Comparison of ENCODE assay signal across 1 cellular context in the genomic region with DNA sequence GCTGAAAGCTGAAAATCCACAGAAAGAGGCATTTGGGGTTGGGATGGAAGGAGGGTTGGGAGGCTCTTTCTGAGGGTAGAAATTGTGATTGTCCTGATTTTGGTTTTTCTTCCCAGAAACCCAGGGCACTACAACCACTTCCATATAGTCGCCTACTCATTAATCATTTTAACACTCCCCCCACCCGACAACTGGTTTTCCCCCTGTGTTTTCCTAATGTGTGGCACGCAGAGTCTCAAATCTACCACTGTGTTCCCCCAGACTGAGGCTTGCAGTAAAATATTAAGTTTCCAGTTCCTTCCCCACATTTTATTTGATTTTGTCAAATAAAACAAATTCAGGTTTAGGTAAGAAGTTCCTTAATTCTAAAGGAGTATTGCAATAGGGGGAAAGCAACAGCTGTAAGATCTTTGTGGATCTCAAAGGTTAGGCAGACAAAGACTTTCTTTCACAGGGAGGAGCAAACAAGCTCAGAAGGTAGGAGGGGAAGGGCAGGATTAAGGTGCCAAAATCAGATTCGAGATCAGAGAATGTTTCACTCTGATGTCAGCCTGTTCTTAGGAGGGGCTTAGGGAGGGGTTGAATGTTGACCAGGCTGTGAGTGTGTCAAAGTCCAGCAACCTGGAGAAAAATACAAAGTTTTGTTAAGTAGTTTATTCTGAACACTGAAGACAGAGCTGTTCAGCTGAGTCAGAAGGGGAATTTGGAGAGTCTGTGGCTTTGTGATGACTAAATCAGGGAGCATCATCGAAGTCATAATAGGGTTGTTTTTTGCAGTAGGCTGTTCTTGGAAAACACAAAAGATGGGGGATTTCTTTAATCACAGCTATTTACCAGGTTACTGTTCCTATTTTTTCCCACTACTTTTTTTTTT.
TF ChIP-seq lines count a peak whose summit lies in the region.

No MANE protein-coding gene starts in this region.

TF ChIP-seq in HepG2, 621 proteins besides CTCF, POLR2A, EP300 and RAD21 (continued from another document and continues in another):
- TF ChIP-seq ZNF749 (CRISPR knock-in tag; IDR thresholded peaks at IDR 0.05; ENCODE audit: borderline replicate concordance): no peak
- TF ChIP-seq, protein P1, sequence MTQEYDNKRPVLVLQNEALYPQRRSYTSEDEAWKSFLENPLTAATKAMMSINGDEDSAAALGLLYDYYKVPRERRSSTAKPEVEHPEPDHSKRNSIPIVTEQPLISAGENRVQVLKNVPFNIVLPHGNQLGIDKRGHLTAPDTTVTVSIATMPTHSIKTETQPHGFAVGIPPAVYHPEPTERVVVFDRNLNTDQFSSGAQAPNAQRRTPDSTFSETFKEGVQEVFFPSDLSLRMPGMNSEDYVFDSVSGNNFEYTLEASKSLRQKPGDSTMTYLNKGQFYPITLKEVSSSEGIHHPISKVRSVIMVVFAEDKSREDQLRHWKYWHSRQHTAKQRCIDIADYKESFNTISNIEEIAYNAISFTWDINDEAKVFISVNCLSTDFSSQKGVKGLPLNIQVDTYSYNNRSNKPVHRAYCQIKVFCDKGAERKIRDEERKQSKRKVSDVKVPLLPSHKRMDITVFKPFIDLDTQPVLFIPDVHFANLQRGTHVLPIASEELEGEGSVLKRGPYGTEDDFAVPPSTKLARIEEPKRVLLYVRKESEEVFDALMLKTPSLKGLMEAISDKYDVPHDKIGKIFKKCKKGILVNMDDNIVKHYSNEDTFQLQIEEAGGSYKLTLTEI (CRISPR knock-in tag; conservative IDR thresholded peaks at IDR 0.05): no peak
- TF ChIP-seq, protein P2, sequence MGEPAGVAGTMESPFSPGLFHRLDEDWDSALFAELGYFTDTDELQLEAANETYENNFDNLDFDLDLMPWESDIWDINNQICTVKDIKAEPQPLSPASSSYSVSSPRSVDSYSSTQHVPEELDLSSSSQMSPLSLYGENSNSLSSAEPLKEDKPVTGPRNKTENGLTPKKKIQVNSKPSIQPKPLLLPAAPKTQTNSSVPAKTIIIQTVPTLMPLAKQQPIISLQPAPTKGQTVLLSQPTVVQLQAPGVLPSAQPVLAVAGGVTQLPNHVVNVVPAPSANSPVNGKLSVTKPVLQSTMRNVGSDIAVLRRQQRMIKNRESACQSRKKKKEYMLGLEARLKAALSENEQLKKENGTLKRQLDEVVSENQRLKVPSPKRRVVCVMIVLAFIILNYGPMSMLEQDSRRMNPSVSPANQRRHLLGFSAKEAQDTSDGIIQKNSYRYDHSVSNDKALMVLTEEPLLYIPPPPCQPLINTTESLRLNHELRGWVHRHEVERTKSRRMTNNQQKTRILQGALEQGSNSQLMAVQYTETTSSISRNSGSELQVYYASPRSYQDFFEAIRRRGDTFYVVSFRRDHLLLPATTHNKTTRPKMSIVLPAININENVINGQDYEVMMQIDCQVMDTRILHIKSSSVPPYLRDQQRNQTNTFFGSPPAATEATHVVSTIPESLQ (CRISPR knock-in tag; conservative IDR thresholded peaks at IDR 0.05): no peak
- TF ChIP-seq SMAD9 (CRISPR knock-in tag; IDR thresholded peaks at IDR 0.05): no peak
- no peak for TF ChIP-seq ZNF431 (CRISPR knock-in tag; IDR thresholded peaks at IDR 0.05; ENCODE audit: borderline replicate concordance, low read depth)
- TF ChIP-seq, protein P3, sequence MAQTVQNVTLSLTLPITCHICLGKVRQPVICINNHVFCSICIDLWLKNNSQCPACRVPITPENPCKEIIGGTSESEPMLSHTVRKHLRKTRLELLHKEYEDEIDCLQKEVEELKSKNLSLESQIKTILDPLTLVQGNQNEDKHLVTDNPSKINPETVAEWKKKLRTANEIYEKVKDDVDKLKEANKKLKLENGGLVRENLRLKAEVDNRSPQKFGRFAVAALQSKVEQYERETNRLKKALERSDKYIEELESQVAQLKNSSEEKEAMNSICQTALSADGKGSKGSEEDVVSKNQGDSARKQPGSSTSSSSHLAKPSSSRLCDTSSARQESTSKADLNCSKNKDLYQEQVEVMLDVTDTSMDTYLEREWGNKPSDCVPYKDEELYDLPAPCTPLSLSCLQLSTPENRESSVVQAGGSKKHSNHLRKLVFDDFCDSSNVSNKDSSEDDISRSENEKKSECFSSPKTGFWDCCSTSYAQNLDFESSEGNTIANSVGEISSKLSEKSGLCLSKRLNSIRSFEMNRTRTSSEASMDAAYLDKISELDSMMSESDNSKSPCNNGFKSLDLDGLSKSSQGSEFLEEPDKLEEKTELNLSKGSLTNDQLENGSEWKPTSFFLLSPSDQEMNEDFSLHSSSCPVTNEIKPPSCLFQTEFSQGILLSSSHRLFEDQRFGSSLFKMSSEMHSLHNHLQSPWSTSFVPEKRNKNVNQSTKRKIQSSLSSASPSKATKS (CRISPR knock-in tag; IDR thresholded peaks at IDR 0.05): no peak
- no peak; the same call in 1 of the 2 replicates for TF ChIP-seq TAF1 (CRISPR knock-in tag; IDR thresholded peaks at IDR 0.05)
- no peak for TF ChIP-seq RFXAP (CRISPR knock-in tag; IDR thresholded peaks at IDR 0.05; ENCODE audit: borderline replicate concordance)
- TF ChIP-seq, protein P4, sequence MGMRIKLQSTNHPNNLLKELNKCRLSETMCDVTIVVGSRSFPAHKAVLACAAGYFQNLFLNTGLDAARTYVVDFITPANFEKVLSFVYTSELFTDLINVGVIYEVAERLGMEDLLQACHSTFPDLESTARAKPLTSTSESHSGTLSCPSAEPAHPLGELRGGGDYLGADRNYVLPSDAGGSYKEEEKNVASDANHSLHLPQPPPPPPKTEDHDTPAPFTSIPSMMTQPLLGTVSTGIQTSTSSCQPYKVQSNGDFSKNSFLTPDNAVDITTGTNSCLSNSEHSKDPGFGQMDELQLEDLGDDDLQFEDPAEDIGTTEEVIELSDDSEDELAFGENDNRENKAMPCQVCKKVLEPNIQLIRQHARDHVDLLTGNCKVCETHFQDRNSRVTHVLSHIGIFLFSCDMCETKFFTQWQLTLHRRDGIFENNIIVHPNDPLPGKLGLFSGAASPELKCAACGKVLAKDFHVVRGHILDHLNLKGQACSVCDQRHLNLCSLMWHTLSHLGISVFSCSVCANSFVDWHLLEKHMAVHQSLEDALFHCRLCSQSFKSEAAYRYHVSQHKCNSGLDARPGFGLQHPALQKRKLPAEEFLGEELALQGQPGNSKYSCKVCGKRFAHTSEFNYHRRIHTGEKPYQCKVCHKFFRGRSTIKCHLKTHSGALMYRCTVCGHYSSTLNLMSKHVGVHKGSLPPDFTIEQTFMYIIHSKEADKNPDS (CRISPR knock-in tag; IDR thresholded peaks at IDR 0.05): no peak
- no peak for TF ChIP-seq CBX2 (IDR thresholded peaks at IDR 0.05; ENCODE audit: low read depth, low read length)
- no peak for TF ChIP-seq CBX2 (CRISPR knock-in tag; IDR thresholded peaks at IDR 0.05; ENCODE audit: low read depth)
- TF ChIP-seq, protein P5, sequence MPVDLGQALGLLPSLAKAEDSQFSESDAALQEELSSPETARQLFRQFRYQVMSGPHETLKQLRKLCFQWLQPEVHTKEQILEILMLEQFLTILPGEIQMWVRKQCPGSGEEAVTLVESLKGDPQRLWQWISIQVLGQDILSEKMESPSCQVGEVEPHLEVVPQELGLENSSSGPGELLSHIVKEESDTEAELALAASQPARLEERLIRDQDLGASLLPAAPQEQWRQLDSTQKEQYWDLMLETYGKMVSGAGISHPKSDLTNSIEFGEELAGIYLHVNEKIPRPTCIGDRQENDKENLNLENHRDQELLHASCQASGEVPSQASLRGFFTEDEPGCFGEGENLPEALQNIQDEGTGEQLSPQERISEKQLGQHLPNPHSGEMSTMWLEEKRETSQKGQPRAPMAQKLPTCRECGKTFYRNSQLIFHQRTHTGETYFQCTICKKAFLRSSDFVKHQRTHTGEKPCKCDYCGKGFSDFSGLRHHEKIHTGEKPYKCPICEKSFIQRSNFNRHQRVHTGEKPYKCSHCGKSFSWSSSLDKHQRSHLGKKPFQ (CRISPR knock-in tag; IDR thresholded peaks at IDR 0.05; ENCODE audit: insufficient replicate concordance): no peak
- TF ChIP-seq ZNF124 (CRISPR knock-in tag; IDR thresholded peaks at IDR 0.05): no peak
- no peak for TF ChIP-seq ZBED4 (CRISPR knock-in tag; IDR thresholded peaks at IDR 0.05; ENCODE audit: borderline replicate concordance)
- TF ChIP-seq HIC2 (CRISPR knock-in tag; IDR thresholded peaks at IDR 0.05; ENCODE audit: low read depth): no peak
- TF ChIP-seq ARID2 (CRISPR knock-in tag; IDR thresholded peaks at IDR 0.05; ENCODE audit: borderline replicate concordance): no peak
- peak; percentile 62 for TF ChIP-seq ISL2 (CRISPR knock-in tag; IDR thresholded peaks at IDR 0.05)
- TF ChIP-seq SATB2 (CRISPR knock-in tag; IDR thresholded peaks at IDR 0.05): no peak
- TF ChIP-seq RAD51 (IDR thresholded peaks at IDR 0.05; ENCODE audit: borderline replicate concordance): no peak
- TF ChIP-seq SALL2 (CRISPR knock-in tag; IDR thresholded peaks at IDR 0.05): no peak
- TF ChIP-seq, protein P6, sequence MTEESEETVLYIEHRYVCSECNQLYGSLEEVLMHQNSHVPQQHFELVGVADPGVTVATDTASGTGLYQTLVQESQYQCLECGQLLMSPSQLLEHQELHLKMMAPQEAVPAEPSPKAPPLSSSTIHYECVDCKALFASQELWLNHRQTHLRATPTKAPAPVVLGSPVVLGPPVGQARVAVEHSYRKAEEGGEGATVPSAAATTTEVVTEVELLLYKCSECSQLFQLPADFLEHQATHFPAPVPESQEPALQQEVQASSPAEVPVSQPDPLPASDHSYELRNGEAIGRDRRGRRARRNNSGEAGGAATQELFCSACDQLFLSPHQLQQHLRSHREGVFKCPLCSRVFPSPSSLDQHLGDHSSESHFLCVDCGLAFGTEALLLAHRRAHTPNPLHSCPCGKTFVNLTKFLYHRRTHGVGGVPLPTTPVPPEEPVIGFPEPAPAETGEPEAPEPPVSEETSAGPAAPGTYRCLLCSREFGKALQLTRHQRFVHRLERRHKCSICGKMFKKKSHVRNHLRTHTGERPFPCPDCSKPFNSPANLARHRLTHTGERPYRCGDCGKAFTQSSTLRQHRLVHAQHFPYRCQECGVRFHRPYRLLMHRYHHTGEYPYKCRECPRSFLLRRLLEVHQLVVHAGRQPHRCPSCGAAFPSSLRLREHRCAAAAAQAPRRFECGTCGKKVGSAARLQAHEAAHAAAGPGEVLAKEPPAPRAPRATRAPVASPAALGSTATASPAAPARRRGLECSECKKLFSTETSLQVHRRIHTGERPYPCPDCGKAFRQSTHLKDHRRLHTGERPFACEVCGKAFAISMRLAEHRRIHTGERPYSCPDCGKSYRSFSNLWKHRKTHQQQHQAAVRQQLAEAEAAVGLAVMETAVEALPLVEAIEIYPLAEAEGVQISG (CRISPR knock-in tag; IDR thresholded peaks at IDR 0.05): no peak
- TF ChIP-seq TCF7 (IDR thresholded peaks at IDR 0.05; ENCODE audit: low read depth): peak; percentile 87
- peak; percentile 80 for TF ChIP-seq FOXP4 (CRISPR knock-in tag; IDR thresholded peaks at IDR 0.05)
- TF ChIP-seq RBM22 (optimal IDR thresholded peaks at IDR 0.05; ENCODE audit: low read length): no peak
- TF ChIP-seq ZSCAN20 (CRISPR knock-in tag; IDR thresholded peaks at IDR 0.05; ENCODE audit: borderline replicate concordance): no peak
- no peak for TF ChIP-seq SYNCRIP (IDR thresholded peaks at IDR 0.05; ENCODE audit: insufficient read depth, low read depth, low read length)
- no peak for TF ChIP-seq RELA (CRISPR knock-in tag; IDR thresholded peaks at IDR 0.05)
- TF ChIP-seq AGO1 (IDR thresholded peaks at IDR 0.05; ENCODE audit: low read depth, low read length, poor library complexity, severe bottlenecking): no peak
- TF ChIP-seq ZNF30 (CRISPR knock-in tag; IDR thresholded peaks at IDR 0.05): no peak
- no peak for TF ChIP-seq ZNF720 (CRISPR knock-in tag; IDR thresholded peaks at IDR 0.05)
- TF ChIP-seq HOXD1 (CRISPR knock-in tag; IDR thresholded peaks at IDR 0.05): no peak
- no peak for TF ChIP-seq U2AF2 (IDR thresholded peaks at IDR 0.05; ENCODE audit: low read depth, low read length)
- TF ChIP-seq NONO (IDR thresholded peaks at IDR 0.05): no peak
- TF ChIP-seq NONO (CRISPR knock-in tag; conservative IDR thresholded peaks at IDR 0.05): no peak
